ENCODE assay signal across 26 cellular contexts in genomic region chr15:93109370-93110105, GRCh38. TPM values are rescaled to one million over a fixed set of nuclear protein-coding genes. Genes with fewer than 3 reads are reported as not detected.
DNase-seq lines count a peak whose midpoint lies in the region; ATAC-seq and TF ChIP-seq lines count a peak whose summit lies in the region.
"Had no signal": no experiment of that assay in that cellular context is flagged by ENCODE, and none has a peak within 500 bp of the region (broad histone marks: within the 10 kb centered on the region; RNA-seq: fewer than 3 reads in every experiment).

No MANE protein-coding gene starts in this region.

- H3K9me3 ChIP-seq in OCI-LY7 (ENCODE audit: low read length), result no peaks in the 10 kb centered on the region
- H3K9me3 ChIP-seq: body of pancreas had no signal

- no peaks in the 10 kb centered on the region for H4K20me1 ChIP-seq in OCI-LY7 (ENCODE audit: insufficient read depth, low read length)

- CTCF ChIA-PET in OCI-LY7 (lab: Charles Lee; ENCODE audit: unreplicated experiment), result interaction anchor here (0.6 kb wide), 1 partner anchor 19 kb away, joined by 5 read pairs; no protein-coding TSS in a partner anchor

- intact Hi-C loops in OCI-LY7 (cut with micrococcal nuclease; ENCODE audit: unreplicated experiment), result no loop called here

- H3K4me3 ChIP-seq in H7 (ENCODE audit: insufficient read depth, low read depth, low read length) (peak overlapping the region; percentile 10; the same call in 1 of the 2 replicates), choroid plexus epithelial cell (ENCODE audit: low read depth, low read length) (no peak overlapping the region), OCI-LY7 (ENCODE audit: low read depth, low read length, poor library complexity, severe bottlenecking) (no peak overlapping the region)
- H3K4me3 ChIP-seq: body of pancreas, lung had no signal

- no peak overlapping the region for H3K27ac ChIP-seq in OCI-LY7 (ENCODE audit: low read depth, low read length, poor library complexity, severe bottlenecking)
- H3K27ac ChIP-seq: body of pancreas, foreskin keratinocyte had no signal

- POLR2A ChIA-PET in OCI-LY7 (lab: Charles Lee), result interaction anchor here (1.0 kb wide), 1 partner anchor 1249 kb away, joined by 3 read pairs; no protein-coding TSS in a partner anchor

- no TSS peak for BruUV-seq in OCI-LY7 (replicated peaks; lab: Mats Ljungman, UMichigan)

- H3K79me2 ChIP-seq in OCI-LY7 (ENCODE audit: insufficient read depth, low read depth, low read length), result no peaks in the 10 kb centered on the region

- no peak overlapping the region for H2AFZ ChIP-seq in OCI-LY7 (ENCODE audit: low read length)

- H3K4me1 ChIP-seq in OCI-LY7 (ENCODE audit: insufficient read depth, low read length, poor library complexity, severe bottlenecking), result no peaks in the 10 kb centered on the region
- H3K4me1 ChIP-seq: body of pancreas, foreskin keratinocyte had no signal

- ATAC-seq in HG02852 (IDR thresholded peaks at IDR 0.05; ENCODE audit: unreplicated experiment), result no peak
- ATAC-seq: activated naive CD8-positive, alpha-beta T cell treated with anti-CD3 and anti-CD28 coated beads, Interleukin-2, amount 50 U/mL, for 24 hours; body of pancreas; esophagus mucosa; foreskin keratinocyte; Right ventricle myocardium inferior had no signal

- DNase-seq in H7 (peak; percentile 77), choroid plexus epithelial cell (ENCODE audit: low read depth) (peak; percentile 1), islet precursor cell (peak; percentile 84), retina (peak; percentile 71), OCI-LY7 (ENCODE audit: low spot score) (no peak), middle frontal gyrus (ENCODE audit: extremely low spot score, low spot score) (no peak)
- no peak for DNase-seq in central memory CD4-positive, alpha-beta T cell
- DNase-seq: activated B cell treated with CpG ODN at 0.5 μM for 24 hours; activated CD4-positive, alpha-beta memory T cell treated with anti-CD3 and anti-CD28 coated beads for 36 hours; activated naive CD8-positive, alpha-beta T cell treated with anti-CD3 and anti-CD28 coated beads, Interleukin-2, amount 50 U/mL, for 24 hours; body of pancreas; CD4-positive, CD25-positive, alpha-beta regulatory T cell; effector memory CD4-positive, alpha-beta T cell; foreskin keratinocyte; kidney; NCI-H1105 treated with DMSO at 0.1 percent for 48 hours; NCI-H2081; NCI-H446; stimulated activated CD4-positive, alpha-beta T cell treated with anti-CD3 and anti-CD28 coated beads, Interleukin-4, amount 100 ng/mL, for 4 hours; stimulated activated naive CD4-positive, alpha-beta T cell; T1000 had no signal

- no peak overlapping the region for H3K4me2 ChIP-seq in OCI-LY7 (ENCODE audit: low read length)

- no peaks in the 10 kb centered on the region for H3K9me2 ChIP-seq in OCI-LY7 (ENCODE audit: insufficient read depth, low read length)

- H3K36me3 ChIP-seq in H7 (replicated peaks; ENCODE audit: control insufficient read depth, insufficient read depth, low read length), result no peaks in the 10 kb centered on the region
- no peaks in the 10 kb centered on the region for H3K36me3 ChIP-seq in OCI-LY7 (ENCODE audit: insufficient read depth, low read length)

- H3K27me3 ChIP-seq in H7 (ENCODE audit: control insufficient read depth, insufficient read depth, low read length), result peaks cover 11% of the 10 kb centered on the region; the same call in 1 of the 2 replicates
- H3K27me3 ChIP-seq: body of pancreas, foreskin keratinocyte had no signal

- TF ChIP-seq CTCF in choroid plexus epithelial cell (conservative IDR thresholded peaks at IDR 0.05; ENCODE audit: low read depth, low read length), result no peak
- no peak for TF ChIP-seq CTCF in OCI-LY7 (conservative IDR thresholded peaks at IDR 0.05; ENCODE audit: low read length)

RNA-seq across cellular contexts. Expression of gene RGMA, which starts 20.5 kb away (rescaled TPM):
- 32.6 and 34.3 TPM in 2 replicates for total RNA-seq in H7 (2014; rRNA removed; shearing (Covaris generic))
- not detected in 2 replicates for total RNA-seq in OCI-LY7 (2014; rRNA removed; shearing (Covaris generic))
- not detected in 2 replicates for total RNA-seq in OCI-LY7 (2022)
- total RNA-seq: activated B cell treated with CpG ODN at 0.5 μM for 24 hours, M059J had no signal

Comparison
In these comparisons a context has a peak if more than half of its experiments do, and no peak if none do; other contexts are left out.
1. DNase-seq: peak in H7 (single experiment), choroid plexus epithelial cell (single experiment), islet precursor cell (single experiment) and retina (single experiment); none in OCI-LY7 (single experiment), middle frontal gyrus (single experiment) and central memory CD4-positive, alpha-beta T cell (single experiment).
2. RNA of gene RGMA, which starts 20.5 kb away (total RNA-seq): 32.6 to 34.3 TPM in H7; not detected in OCI-LY7; every median in the first group is over 10 times any median in the second.